Comparison of ENCODE assay signal across 19 cellular contexts in genomic region chr18:76985156-76985950, GRCh38.
"Had no signal": no experiment of that assay in that cellular context is flagged by ENCODE, and none has a peak within 500 bp of the region (broad histone marks: within the 10 kb centered on the region; RNA-seq: fewer than 3 reads in every experiment).

No MANE protein-coding gene starts in this region.

- H3K27me3 ChIP-seq: adrenal gland, breast epithelium, right atrium auricular region, stomach, testis had no signal

- H3K36me3 ChIP-seq: adrenal gland, breast epithelium, prostate gland, right atrium auricular region, SJSA1, stomach, WERI-Rb-1 had no signal

- H3K4me3 ChIP-seq: adrenal gland, breast epithelium, prostate gland, right atrium auricular region, SJSA1, stomach, testis had no signal

- H3K27ac Mint-ChIP-seq: nephron progenitor cell had no signal

- H3K4me1 ChIP-seq: breast epithelium, foreskin keratinocyte, prostate gland, SJSA1, testis had no signal

- DNase-seq: activated gamma-delta T cell treated with Interleukin-2 at 50 U/mL for 16 hours, adrenal gland, cerebellar nuclear complex, dermis blood vessel endothelial cell, foreskin keratinocyte, hypothalamus, mammary epithelial cell, midbrain, nephron progenitor cell, stomach, T-helper 17 cell, testis, WERI-Rb-1 had no signal

- H3K27me3 Mint-ChIP-seq: T-helper 17 cell had no signal

- H3K9me3 ChIP-seq: adrenal gland, breast epithelium, prostate gland, right atrium auricular region, SJSA1, stomach, testis had no signal

- H3K36me3 Mint-ChIP-seq: activated naive CD4-positive, alpha-beta T cell treated with anti-CD3 and anti-CD28 coated beads, Interleukin-2, amount 50 U/mL, for 72 hours had no signal

- H3K27ac ChIP-seq: adrenal gland, breast epithelium, epithelial cell of prostate, foreskin keratinocyte, prostate gland, right atrium auricular region, SJSA1, stomach, testis, WERI-Rb-1 had no signal

- H3K9me3 Mint-ChIP-seq: activated naive CD4-positive, alpha-beta T cell treated with anti-CD3 and anti-CD28 coated beads, Interleukin-2, amount 50 U/mL, for 72 hours; nephron progenitor cell had no signal

- ATAC-seq: activated naive CD4-positive, alpha-beta T cell treated with anti-CD3 and anti-CD28 coated beads, Interleukin-2, amount 50 U/mL, for 72 hours; foreskin keratinocyte; T-helper 17 cell had no signal

- H3K4me3 Mint-ChIP-seq: nephron progenitor cell, T-helper 17 cell had no signal
